ENCODE assay signal across 20 cellular contexts in genomic region chrY:2849368-2849767, GRCh38. TPM values are rescaled to one million over a fixed set of nuclear protein-coding genes. Genes with fewer than 3 reads are reported as not detected.
"Had no signal": no experiment of that assay in that cellular context is flagged by ENCODE, and none has a peak within 500 bp of the region (broad histone marks: within the 10 kb centered on the region; RNA-seq: fewer than 3 reads in every experiment).

No MANE protein-coding gene starts in this region.

- H3K27me3 Mint-ChIP-seq: activated T-cell treated with anti-CD3 and anti-CD28 coated beads, Interleukin-2, amount 50 U/mL, for 24 hours; memory B cell; natural killer cell treated with Interleukin-12 subunit alpha and Interleukin-12 subunit beta and Interleukin-15 and Interleukin-18, amount 100 ng/mL, for 72 hours had no signal

- H3K4me3 ChIP-seq: ovary, psoas muscle, right atrium auricular region, transverse colon had no signal

- H3K4me1 ChIP-seq: psoas muscle, right atrium auricular region had no signal

- H3K27ac Mint-ChIP-seq: activated T-cell treated with anti-CD3 and anti-CD28 coated beads, Interleukin-2, amount 50 U/mL, for 24 hours; memory B cell; natural killer cell treated with Interleukin-12 subunit alpha and Interleukin-12 subunit beta and Interleukin-15 and Interleukin-18, amount 100 ng/mL, for 72 hours had no signal

- H3K27ac ChIP-seq: neutrophil, ovary, psoas muscle, right atrium auricular region, transverse colon had no signal

- H3K4me3 Mint-ChIP-seq: activated T-cell treated with anti-CD3 and anti-CD28 coated beads, Interleukin-2, amount 50 U/mL, for 24 hours; memory B cell; natural killer cell treated with Interleukin-12 subunit alpha and Interleukin-12 subunit beta and Interleukin-15 and Interleukin-18, amount 100 ng/mL, for 72 hours had no signal

- DNase-seq: activated CD4-positive, alpha-beta T cell treated with anti-CD3 and anti-CD28 coated beads for 1 hour; activated gamma-delta T cell treated with Interleukin-2 at 50 U/mL for 16 hours; activated T-cell treated with anti-CD3 and anti-CD28 coated beads, Interleukin-2, amount 50 U/mL, for 24 hours; central memory CD4-positive, alpha-beta T cell; dermis blood vessel endothelial cell; effector CD8-positive, alpha-beta T cell; erythroblast; foreskin fibroblast; left colon; ovary; psoas muscle; stimulated activated CD4-positive, alpha-beta T cell treated with anti-CD3 and anti-CD28 coated beads, Interleukin-4, amount 100 ng/mL, for 4 hours; transverse colon had no signal

- H3K9me3 Mint-ChIP-seq: activated T-cell treated with anti-CD3 and anti-CD28 coated beads, Interleukin-2, amount 50 U/mL, for 24 hours; memory B cell; natural killer cell treated with Interleukin-12 subunit alpha and Interleukin-12 subunit beta and Interleukin-15 and Interleukin-18, amount 100 ng/mL, for 72 hours had no signal

- H3K9me3 ChIP-seq: neutrophil, ovary, psoas muscle, right atrium auricular region, transverse colon had no signal

- ATAC-seq: left colon; natural killer cell treated with Interleukin-12 subunit alpha and Interleukin-12 subunit beta and Interleukin-15 and Interleukin-18, amount 100 ng/mL, for 72 hours; psoas muscle; SK-N-SH treated with all-trans-retinoic acid at 6 μM for 48 hours had no signal

- H3K36me3 ChIP-seq: ovary, right atrium auricular region had no signal

- H3K27me3 ChIP-seq: neutrophil, ovary, right atrium auricular region, transverse colon had no signal

RNA-seq across cellular contexts. Expression of gene RPS4Y1, which starts 8.0 kb away (rescaled TPM):
- total RNA-seq: fibroblast of lung, left colon, psoas muscle, right atrium auricular region had no signal
- polyA plus RNA-seq: keratinocyte, ovary had no signal
